In genomic region chr6:142985286-142985685, GRCh38 we compare ENCODE assay signal across 20 cellular contexts.
"Had no signal": no experiment of that assay in that cellular context is flagged by ENCODE, and none has a peak within 500 bp of the region (broad histone marks: within the 10 kb centered on the region; RNA-seq: fewer than 3 reads in every experiment).

No MANE protein-coding gene starts in this region.

- DNase-seq: activated CD4-positive, alpha-beta T cell treated with anti-CD3 and anti-CD28 coated beads for 36 hours; activated CD4-positive, CD25-positive, alpha-beta regulatory T cell; activated CD8-positive, alpha-beta memory T cell treated with anti-CD3 and anti-CD28 coated beads, Interleukin-2, amount 10 ng/mL, durations not matched to agents 7 days and 5 days; activated CD8-positive, alpha-beta T cell treated with anti-CD3 and anti-CD28 coated beads, Interleukin-2, amount 10 ng/mL, durations not matched to agents 7 days and 5 days; activated naive CD8-positive, alpha-beta T cell treated with anti-CD3 and anti-CD28 coated beads, Interleukin-2, amount 50 U/mL, for 24 hours; activated T-cell treated with anti-CD3 and anti-CD28 coated beads, Interleukin-2, amount 50 U/mL, for 48 hours; anterior cingulate cortex; dermis blood vessel endothelial cell; effector CD4-positive, alpha-beta T cell; foreskin fibroblast; head of caudate nucleus; hippocampal formation; left cardiac atrium; mammary epithelial cell; naive thymus-derived CD4-positive, alpha-beta T cell; nucleus accumbens; pancreas; stimulated activated naive CD4-positive, alpha-beta T cell treated with Interleukin-2 at 50 U/mL for 16 hours; testis; transverse colon had no signal

- ATAC-seq: activated CD4-positive, alpha-beta T cell treated with anti-CD3 and anti-CD28 coated beads for 36 hours; activated CD8-positive, alpha-beta memory T cell treated with anti-CD3 and anti-CD28 coated beads, Interleukin-2, amount 10 ng/mL, durations not matched to agents 7 days and 5 days; activated CD8-positive, alpha-beta T cell treated with anti-CD3 and anti-CD28 coated beads, Interleukin-2, amount 10 ng/mL, durations not matched to agents 7 days and 5 days; activated naive CD8-positive, alpha-beta T cell treated with anti-CD3 and anti-CD28 coated beads, Interleukin-2, amount 50 U/mL, for 24 hours; naive thymus-derived CD4-positive, alpha-beta T cell; pancreas had no signal
